1 cellular context compared by ENCODE assay signal in genomic region chr12:56941299-56942017, GRCh38.
TF ChIP-seq lines count a peak whose summit lies in the region.

No MANE protein-coding gene starts in this region.

TF ChIP-seq in HepG2, 621 proteins besides CTCF, POLR2A, EP300 and RAD21 (continued from another document and continues in another):
- TF ChIP-seq DMTF1 (CRISPR knock-in tag; IDR thresholded peaks at IDR 0.05) = no peak
- peak; percentile 78 for TF ChIP-seq HMG20A (CRISPR knock-in tag; IDR thresholded peaks at IDR 0.05; ENCODE audit: borderline replicate concordance)
- peak; percentile 80; the same call in 1 of the 2 replicates for TF ChIP-seq TBX3 (IDR thresholded peaks at IDR 0.05; ENCODE audit: borderline replicate concordance)
- TF ChIP-seq SALL1 (CRISPR knock-in tag; IDR thresholded peaks at IDR 0.05) = peak; percentile 98
- peak; percentile 68; the same call in 1 of the 2 replicates for TF ChIP-seq ZNF124 (CRISPR knock-in tag; IDR thresholded peaks at IDR 0.05)
- TF ChIP-seq ZNF331 (CRISPR knock-in tag; IDR thresholded peaks at IDR 0.05) = peak; percentile 78
- TF ChIP-seq ZNF34 (CRISPR knock-in tag; IDR thresholded peaks at IDR 0.05; ENCODE audit: borderline replicate concordance) = no peak
- no peak for TF ChIP-seq GABPA (IDR thresholded peaks at IDR 0.05; ENCODE audit: low read depth, low read length)
- peak; percentile 45; the same call in 1 of the 2 replicates for TF ChIP-seq GABPA (CRISPR knock-in tag; IDR thresholded peaks at IDR 0.05; ENCODE audit: low read depth)
- TF ChIP-seq PHB2 (IDR thresholded peaks at IDR 0.05; ENCODE audit: partially characterized antibody) = no peak
- no peak for TF ChIP-seq CEBPZ (IDR thresholded peaks at IDR 0.05; ENCODE audit: low read length)
- no peak for TF ChIP-seq ZFP41 (CRISPR knock-in tag; IDR thresholded peaks at IDR 0.05; ENCODE audit: borderline replicate concordance)
- peak; percentile 48; the same call in 1 of the 2 replicates for TF ChIP-seq TCF7 (IDR thresholded peaks at IDR 0.05; ENCODE audit: low read depth)
- TF ChIP-seq ZNF572 (CRISPR knock-in tag; IDR thresholded peaks at IDR 0.05) = no peak
- TF ChIP-seq TSC22D2 (CRISPR knock-in tag; IDR thresholded peaks at IDR 0.05; ENCODE audit: borderline replicate concordance) = no peak
- TF ChIP-seq BHLHE40 (IDR thresholded peaks at IDR 0.05; ENCODE audit: low read length) = no peak
- no peak for TF ChIP-seq ZNF570 (CRISPR knock-in tag; IDR thresholded peaks at IDR 0.05; ENCODE audit: borderline replicate concordance)
- peak; percentile 39; the same call in 1 of the 2 replicates for TF ChIP-seq MEF2D (CRISPR knock-in tag; IDR thresholded peaks at IDR 0.05)
- no peak for TF ChIP-seq NKX3-1 (CRISPR knock-in tag; IDR thresholded peaks at IDR 0.05)
- no peak for TF ChIP-seq ZNF562 (CRISPR knock-in tag; IDR thresholded peaks at IDR 0.05; ENCODE audit: borderline replicate concordance)
- TF ChIP-seq ZNF670 (CRISPR knock-in tag; IDR thresholded peaks at IDR 0.05; ENCODE audit: borderline replicate concordance) = peak; percentile 96
- TF ChIP-seq MTERF4 (CRISPR knock-in tag; IDR thresholded peaks at IDR 0.05) = no peak
- TF ChIP-seq ELF4 (CRISPR knock-in tag; IDR thresholded peaks at IDR 0.05; ENCODE audit: borderline replicate concordance) = no peak
- TF ChIP-seq MXD3 (CRISPR knock-in tag; IDR thresholded peaks at IDR 0.05) = no peak
- no peak for TF ChIP-seq RBM39 (IDR thresholded peaks at IDR 0.05; ENCODE audit: low read depth, low read length, poor library complexity, severe bottlenecking)
- TF ChIP-seq MZF1 (CRISPR knock-in tag; IDR thresholded peaks at IDR 0.05; ENCODE audit: borderline replicate concordance) = no peak
- 0 out of 2 replicates have a peak, but pooled peaks have one; percentile 93 for TF ChIP-seq ZBTB39 (CRISPR knock-in tag; IDR thresholded peaks at IDR 0.05)
- TF ChIP-seq ZNF18 (CRISPR knock-in tag; IDR thresholded peaks at IDR 0.05; ENCODE audit: insufficient replicate concordance) = no peak
- no peak for TF ChIP-seq ZNF335 (CRISPR knock-in tag; IDR thresholded peaks at IDR 0.05)
- TF ChIP-seq ZNF550 (CRISPR knock-in tag; IDR thresholded peaks at IDR 0.05; ENCODE audit: borderline replicate concordance) = no peak
- TF ChIP-seq FOSL2 (CRISPR knock-in tag; IDR thresholded peaks at IDR 0.05) = peak; percentile 86
- no peak for TF ChIP-seq BATF2 (CRISPR knock-in tag; IDR thresholded peaks at IDR 0.05)
- 0 out of 2 replicates have a peak, but pooled peaks have one; percentile 55 for TF ChIP-seq HOXD1 (CRISPR knock-in tag; IDR thresholded peaks at IDR 0.05)
- TF ChIP-seq ZSCAN25 (CRISPR knock-in tag; IDR thresholded peaks at IDR 0.05) = peak; percentile 83; the same call in 1 of the 2 replicates
- 0 out of 2 replicates have a peak, but pooled peaks have one; percentile 11 for TF ChIP-seq ZNF263 (CRISPR knock-in tag; IDR thresholded peaks at IDR 0.05)
- no peak for TF ChIP-seq WIZ (CRISPR knock-in tag; IDR thresholded peaks at IDR 0.05)
- TF ChIP-seq ZFAT (CRISPR knock-in tag; conservative IDR thresholded peaks at IDR 0.05) = no peak
- TF ChIP-seq EHMT2 (IDR thresholded peaks at IDR 0.05; ENCODE audit: borderline replicate concordance, low read depth, low read length) = peak; percentile 41; the same call in 1 of the 2 replicates
- peak; percentile 94 for TF ChIP-seq ZNF644 (CRISPR knock-in tag; IDR thresholded peaks at IDR 0.05; ENCODE audit: low read depth)
- peak; percentile 68; the same call in 1 of the 2 replicates for TF ChIP-seq SIN3A (IDR thresholded peaks at IDR 0.05; ENCODE audit: borderline replicate concordance, low read depth, low read length)
- TF ChIP-seq ZNF256 (CRISPR knock-in tag; conservative IDR thresholded peaks at IDR 0.05) = no peak
- TF ChIP-seq ZNF264 (CRISPR knock-in tag; IDR thresholded peaks at IDR 0.05) = peak; percentile 93
- no peak for TF ChIP-seq RORA (CRISPR knock-in tag; IDR thresholded peaks at IDR 0.05)
- TF ChIP-seq ZNF841 (CRISPR knock-in tag; IDR thresholded peaks at IDR 0.05; ENCODE audit: borderline replicate concordance) = no peak
- TF ChIP-seq MED1 (CRISPR knock-in tag; IDR thresholded peaks at IDR 0.05) = peak; percentile 95
- TF ChIP-seq HHEX (CRISPR knock-in tag; IDR thresholded peaks at IDR 0.05) = peak; percentile 36; the same call in 1 of the 2 replicates
- no peak for TF ChIP-seq ZNF672 (CRISPR knock-in tag; IDR thresholded peaks at IDR 0.05)
- no peak for TF ChIP-seq ZSCAN12 (CRISPR knock-in tag; IDR thresholded peaks at IDR 0.05)
- peak; percentile 53; the same call in 1 of the 2 replicates for TF ChIP-seq ATF1 (CRISPR knock-in tag; IDR thresholded peaks at IDR 0.05)
- TF ChIP-seq RBAK (CRISPR knock-in tag; IDR thresholded peaks at IDR 0.05) = peak; percentile 69; the same call in 1 of the 2 replicates
- TF ChIP-seq TP53 (CRISPR knock-in tag; conservative IDR thresholded peaks at IDR 0.05) = no peak
- no peak for TF ChIP-seq ZNF468 (CRISPR knock-in tag; IDR thresholded peaks at IDR 0.05)
- TF ChIP-seq ZSCAN21 (CRISPR knock-in tag; IDR thresholded peaks at IDR 0.05; ENCODE audit: borderline replicate concordance) = peak; percentile 46; the same call in 1 of the 2 replicates
- TF ChIP-seq ATRX (CRISPR knock-in tag; IDR thresholded peaks at IDR 0.05; ENCODE audit: borderline replicate concordance) = no peak
- no peak for TF ChIP-seq ZNF781 (CRISPR knock-in tag; IDR thresholded peaks at IDR 0.05; ENCODE audit: borderline replicate concordance, not compliant biosample characterization)
- TF ChIP-seq SRSF4 (IDR thresholded peaks at IDR 0.05; ENCODE audit: low read depth, low read length, poor library complexity, severe bottlenecking) = no peak
- TF ChIP-seq ZNF687 (CRISPR knock-in tag; IDR thresholded peaks at IDR 0.05) = no peak
- peak; percentile 88 for TF ChIP-seq MIXL1 (CRISPR knock-in tag; IDR thresholded peaks at IDR 0.05)
- no peak for TF ChIP-seq NFYC (CRISPR knock-in tag; IDR thresholded peaks at IDR 0.05)
- TF ChIP-seq ZNF326 (CRISPR knock-in tag; IDR thresholded peaks at IDR 0.05; ENCODE audit: borderline replicate concordance) = no peak
- no peak for TF ChIP-seq SKI (IDR thresholded peaks at IDR 0.05; ENCODE audit: partially characterized antibody)
